Comparison of ENCODE assay signal across 8 cellular contexts in the genomic region with DNA sequence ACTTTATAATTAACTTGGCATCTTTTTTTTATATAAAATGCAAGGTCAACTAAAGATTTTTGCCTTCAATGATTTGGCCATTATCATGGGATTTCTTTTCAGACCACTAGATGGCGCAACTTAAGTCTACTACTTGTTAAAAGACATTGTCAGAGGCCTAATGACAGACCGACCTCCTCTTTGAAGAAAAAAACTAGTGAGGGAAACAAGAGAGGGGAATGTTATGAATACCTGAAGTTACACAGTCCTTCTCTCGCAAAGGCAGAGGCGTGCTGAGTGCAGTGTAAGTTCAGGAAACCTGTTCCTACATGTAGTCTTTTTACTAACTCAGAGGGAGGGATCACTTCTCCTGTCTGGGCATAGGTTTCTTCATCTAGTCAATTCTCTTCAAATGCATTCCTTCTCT. TPM values are rescaled to one million over a fixed set of nuclear protein-coding genes. Genes with fewer than 3 reads are reported as not detected.
A peak's percentile ranks its signal among the peaks of the same experiment; 100 is the strongest.
DNase-seq lines count a peak whose midpoint lies in the region; ATAC-seq and TF ChIP-seq lines count a peak whose summit lies in the region.

No MANE protein-coding gene starts in this region.

- peak; percentile 31 to 70 (median 64) for TF ChIP-seq CTCF in ascending aorta (IDR thresholded peaks at IDR 0.05)

- DNase-seq in Right ventricle myocardium superior (peak; percentile 16), cardiac septum (ENCODE audit: low spot score) (no peak), NCI-H460 (ENCODE audit: extremely low read depth, low read depth) (peak; percentile 57), ascending aorta (ENCODE audit: low spot score in 2 of 2) (no peak), hepatic stellate cell (ENCODE audit: low spot score) (peak; percentile 9), left colon (no peak)
- DNase-seq in stimulated activated naive CD8-positive, alpha-beta T cell treated with anti-CD3 and anti-CD28 coated beads, Interleukin-15, Interleukin-2, amounts not matched to agents 100 U/mL and 50 U/mL, for 24 hours: peak; percentile 7

- no peak overlapping the region for H3K27ac ChIP-seq in ascending aorta

- H3K27me3 ChIP-seq in ascending aorta: no peaks in the 10 kb centered on the region

- intact Hi-C loops in Right ventricle myocardium superior (cut with DNase I): loop anchor here (5.0 kb wide), 1 partner anchor 89 kb away; no protein-coding TSS in a partner anchor
- intact Hi-C loops in cardiac septum (cut with DNase I): loop anchor here (2.0 to 10.0 kb wide), 4 partner anchors 25 to 321 kb away; partner anchors contain the start of gene RWDD1
- intact Hi-C loops in ascending aorta (cut with DNase I): loop anchor here (1.0 kb wide), 1 partner anchor 25 kb away; no protein-coding TSS in a partner anchor
- intact Hi-C loops in left colon (cut with DNase I, micrococcal nuclease): no loop called here

- H3K9me3 ChIP-seq in ascending aorta: no peaks in the 10 kb centered on the region

- ATAC-seq in Right ventricle myocardium superior (ENCODE audit: poor library complexity) (peak; percentile 77), HG02852 (IDR thresholded peaks at IDR 0.05; ENCODE audit: unreplicated experiment) (peak; percentile 48), left colon (no peak)
- ATAC-seq in stimulated activated naive CD8-positive, alpha-beta T cell treated with anti-CD3 and anti-CD28 coated beads, Interleukin-15, Interleukin-2, amounts not matched to agents 100 U/mL and 50 U/mL, for 24 hours: peak; percentile 55

- H3K4me1 ChIP-seq in ascending aorta: no peaks in the 10 kb centered on the region

- H3K36me3 ChIP-seq in ascending aorta: no peaks in the 10 kb centered on the region

- H3K4me3 ChIP-seq in ascending aorta: no peak overlapping the region

RNA-seq across cellular contexts. Expression of gene TRAPPC3L, which starts 9.3 kb away (rescaled TPM):
- total RNA-seq in Right ventricle myocardium superior (0.11 TPM), cardiac septum (0.16 TPM), ascending aorta (not detected), left colon (not detected)
- not detected in 2 replicates for total RNA-seq in NCI-H460 (2014; rRNA removed; shearing (Covaris generic))
- polyA plus RNA-seq in NCI-H460 (2014; cell fraction: nucleus; rRNA removed): not detected in 2 replicates

RNA-seq across cellular contexts. Expression of gene CALHM4, which starts 17.3 kb away (rescaled TPM):
- total RNA-seq in Right ventricle myocardium superior (not detected), cardiac septum (not detected), ascending aorta (not detected), left colon (not detected)
- not detected in 2 replicates for total RNA-seq in NCI-H460 (2014; rRNA removed; shearing (Covaris generic))
- polyA plus RNA-seq in NCI-H460 (2014; cell fraction: nucleus; rRNA removed): 0.13 TPM in 1 of 2 replicates, not detected in the other

RNA-seq across cellular contexts. Expression of gene CALHM5, which starts 24.8 kb away (rescaled TPM):
- total RNA-seq in Right ventricle myocardium superior (2.2 TPM), cardiac septum (1.7 TPM), ascending aorta (3.4 TPM), left colon (under 1 TPM; 0.18 to 0.64 TPM)
- total RNA-seq in NCI-H460 (2014; rRNA removed; shearing (Covaris generic)): 0.03 and 0.05 TPM in 2 replicates
- 0.01 TPM in 1 of 2 replicates, not detected in the other for polyA plus RNA-seq in NCI-H460 (2014; cell fraction: nucleus; rRNA removed)

RNA-seq across cellular contexts. Expression of gene RWDD1, which starts 35.1 kb away (rescaled TPM):
- total RNA-seq in Right ventricle myocardium superior (65.2 TPM), cardiac septum (52.9 TPM), ascending aorta (11.0 TPM), left colon (10 to 100 TPM; 29.1 to 29.5 TPM)
- 40.1 and 46.0 TPM in 2 replicates for total RNA-seq in NCI-H460 (2014; rRNA removed; shearing (Covaris generic))
- 16.5 and 91.5 TPM in 2 replicates for polyA plus RNA-seq in NCI-H460 (2014; cell fraction: nucleus; rRNA removed)

Comparison
In these comparisons a context has a peak if more than half of its experiments do, and no peak if none do; other contexts are left out.
1. DNase-seq: peak in Right ventricle myocardium superior (single experiment), NCI-H460 (single experiment), hepatic stellate cell (single experiment) and stimulated activated naive CD8-positive, alpha-beta T cell treated with anti-CD3 and anti-CD28 coated beads, Interleukin-15, Interleukin-2, amounts not matched to agents 100 U/mL and 50 U/mL, for 24 hours (single experiment); none in cardiac septum (single experiment), ascending aorta (0 of 2) and left colon (0 of 2).
2. intact Hi-C loops: an anchor here in Right ventricle myocardium superior (5.0 kb wide), cardiac septum (2.0 to 10.0 kb wide) and ascending aorta (1.0 kb wide); none called in left colon.